Comparison of ENCODE assay signal across 8 cellular contexts in genomic region chr2:197498937-197499593, GRCh38. TPM values are rescaled to one million over a fixed set of nuclear protein-coding genes. Genes with fewer than 3 reads are reported as not detected.
DNase-seq lines count a peak whose midpoint lies in the region; ATAC-seq, FAIRE-seq and TF ChIP-seq lines count a peak whose summit lies in the region.

No MANE protein-coding gene starts in this region.

- no peak; the same call in none of the 2 replicates for TF ChIP-seq RAD21 in HepG2 (CRISPR knock-in tag; IDR thresholded peaks at IDR 0.05)

- H3K9me3 ChIP-seq in HAP-1: no peaks in the 10 kb centered on the region
- H3K9me3 ChIP-seq in HepG2 (ENCODE audit: low read length): no peaks in the 10 kb centered on the region

- peak; percentile 57 for ATAC-seq in HepG2

- H3K4me1 ChIP-seq in HAP-1: peaks cover 26% of the 10 kb centered on the region
- peaks cover 67% of the 10 kb centered on the region for H3K4me1 ChIP-seq in HepG2 (ENCODE audit: insufficient read depth, low read length)

- peak overlapping the region; percentile 83 for H3K4me3 Mint-ChIP-seq in dendritic cell treated with granulocyte-macrophage colony-stimulating factor and Interleukin-4, amounts not matched to agents 40 ng/mL and 50 ng/mL, for 4 days

- FAIRE-seq in HepG2 (lab: Jason Lieb, UNC): no peak

- TF ChIP-seq CTCF in GM10248 (IDR thresholded peaks at IDR 0.05; ENCODE audit: control extremely low read depth, extremely low read depth, low read depth, missing control alignments): no peak
- TF ChIP-seq CTCF in HepG2 (CRISPR knock-in tag; IDR thresholded peaks at IDR 0.05): no peak; the same call in 1 of the 2 replicates

- no peaks in the 10 kb centered on the region for H3K9me3 Mint-ChIP-seq in dendritic cell treated with granulocyte-macrophage colony-stimulating factor and Interleukin-4, amounts not matched to agents 40 ng/mL and 50 ng/mL, for 4 days

- H3K4me1 Mint-ChIP-seq in dendritic cell treated with granulocyte-macrophage colony-stimulating factor and Interleukin-4, amounts not matched to agents 40 ng/mL and 50 ng/mL, for 4 days (ENCODE audit: low read depth): peaks cover 36% of the 10 kb centered on the region

- TF ChIP-seq EP300 in HepG2 (IDR thresholded peaks at IDR 0.05; ENCODE audit: low read depth in 2 of 2, low read length in 2 of 2): no peak
- no peak for TF ChIP-seq EP300 in HepG2 (CRISPR knock-in tag; IDR thresholded peaks at IDR 0.05; ENCODE audit: borderline replicate concordance)

- H4K20me1 ChIP-seq in HepG2 (ENCODE audit: insufficient read depth, low read length): peaks cover 67% of the 10 kb centered on the region

- peaks cover 88% of the 10 kb centered on the region for H3K36me3 ChIP-seq in HAP-1 (replicated peaks)
- H3K36me3 ChIP-seq in HepG2 (replicated peaks in 1 of 2; ENCODE audit: control insufficient read depth in 1 of 2, insufficient read depth in 2 of 2, low read length in 2 of 2): peaks cover 16 to 60% of the 10 kb centered on the region in 2 experiments

- peak overlapping the region; percentile 96 for H3K27ac ChIP-seq in HepG2 (ENCODE audit: extremely low read length, insufficient read depth, low read length)

- H3K4me3 ChIP-seq in HAP-1: peak overlapping the region; percentile 85
- H3K4me3 ChIP-seq in HepG2 (replicated peaks in 1 of 3; ENCODE audit: insufficient read depth in 1 of 3, low read depth in 2 of 3, low read length in 3 of 3): peak overlapping the region; percentile 68 to 96 (median 95)

- peak overlapping the region; percentile 94 for H3K27ac Mint-ChIP-seq in dendritic cell treated with granulocyte-macrophage colony-stimulating factor and Interleukin-4, amounts not matched to agents 40 ng/mL and 50 ng/mL, for 4 days

- peak; percentile 22 to 76; a peak in 2 of 4 replicates for TF ChIP-seq POLR2A in HepG2 (IDR thresholded peaks at IDR 0.05; ENCODE audit: insufficient read depth in 1 of 2, low read depth in 2 of 2, low read length in 2 of 2)

- H3K79me2 ChIP-seq in HepG2 (ENCODE audit: insufficient read depth, low read length): peaks cover 94% of the 10 kb centered on the region

- peak overlapping the region; percentile 99 for H3K9ac ChIP-seq in HepG2 (ENCODE audit: insufficient read depth, low read depth, low read length)

- DNase-seq in GM10248 (ENCODE audit: extremely low spot score): peak; percentile 63
- peak in 1 of 2 experiments; percentile 61 for DNase-seq in HAP-1 (ENCODE audit: low spot score in 2 of 2)
- DNase-seq in NAMALWA (ENCODE audit: low spot score): peak; percentile 64
- peak; percentile 34 for DNase-seq in activated CD4-positive, alpha-beta T cell treated with anti-CD3 and anti-CD28 coated beads, Interleukin-2, amount 50 U/mL, for 1 hour
- DNase-seq in HepG2 (ENCODE audit: low spot score): peak; percentile 57
- DNase-seq in stimulated activated CD4-positive, alpha-beta T cell treated with anti-CD3 and anti-CD28 coated beads, Interleukin-4, amount 100 ng/mL, for 1 hour: peak; percentile 52
- no peak for DNase-seq in OCI-M2 (lab: John Stamatoyannopoulos, UW; ENCODE audit: unreplicated experiment)

- H3K4me2 ChIP-seq in HepG2 (ENCODE audit: low read depth, low read length): peak overlapping the region; percentile 92

- CTCF ChIA-PET in GM10248 (lab: Yijun Ruan, JAX) (interaction anchor here (1.0 to 1.3 kb wide), 4 partner anchors 17 to 77 kb away, joined by 3 to 4 read pairs (median 4); no protein-coding TSS in a partner anchor), HepG2 (lab: Yijun Ruan, JAX; ENCODE audit: low intra/inter-chr PET ratio, low total read pairs) (no interaction called here)

- POLR2A ChIA-PET in GM10248 (lab: Yijun Ruan, JAX) (interaction anchor here (1.0 to 2.1 kb wide), 6 partner anchors 8 to 206 kb away, joined by 3 to 22 read pairs (median 12); partner anchors contain the start of genes COQ10B, MARS2 and MOB4), HepG2 (lab: Yijun Ruan, JAX) (interaction anchor here (0.9 to 5.8 kb wide), 20 partner anchors 10 to 207 kb away, joined by 3 to 264 read pairs (median 12); partner anchors contain the start of genes COQ10B, MARS2, MOB4 and SF3B1)

- H3K36me3 Mint-ChIP-seq in dendritic cell treated with granulocyte-macrophage colony-stimulating factor and Interleukin-4, amounts not matched to agents 40 ng/mL and 50 ng/mL, for 4 days (ENCODE audit: low read depth): peaks cover 84% of the 10 kb centered on the region

- no peaks in the 10 kb centered on the region for H3K27me3 ChIP-seq in HAP-1 (ENCODE audit: low read depth)
- no peaks in the 10 kb centered on the region; a peak in 1 of 5 replicates for H3K27me3 ChIP-seq in HepG2 (ENCODE audit: control insufficient read depth in 1 of 2, insufficient read depth in 2 of 2, low read length in 2 of 2)

- in situ Hi-C loops in HAP-1 (cut with MboI; ENCODE audit: low sequenced_read_pairs): no loop called here
- in situ Hi-C loops in HepG2 (cut with HindIII; ENCODE audit: extremely low pct_ligation_motif_present, low pct_unique_long_range_greater_than_20kb): no loop called here

- WGBS in HepG2 (ENCODE audit: low lambda C conversion rate): 1% methylated on average over 30 of the region's 46 CpGs

- intact Hi-C loops in dendritic cell treated with granulocyte-macrophage colony-stimulating factor and Interleukin-4, amounts not matched to agents 40 ng/mL and 50 ng/mL, for 4 days (cut with micrococcal nuclease): loop anchor here (5.0 kb wide), 2 partner anchors 87 to 278 kb away; no protein-coding TSS in a partner anchor
- intact Hi-C loops in HepG2 (cut with micrococcal nuclease; ENCODE audit: unreplicated experiment): loop anchor here (1.0 kb wide), 2 partner anchors 46 to 64 kb away; partner anchors contain the start of genes COQ10B and SF3B1

- no peaks in the 10 kb centered on the region for H3K27me3 Mint-ChIP-seq in dendritic cell treated with granulocyte-macrophage colony-stimulating factor and Interleukin-4, amounts not matched to agents 40 ng/mL and 50 ng/mL, for 4 days

- BruUV-seq in HepG2 (replicated peaks; lab: Mats Ljungman, UMichigan): no TSS peak

- H2AFZ ChIP-seq in HepG2 (ENCODE audit: low read length): no peak overlapping the region

RNA-seq across cellular contexts. Expression of gene HSPD1, which starts 0.6 kb away (rescaled TPM):
- total RNA-seq in HepG2 (2016; rRNA removed; fragmentation: Illumina TruSeq; extraction: Trizol): 2,610 and 3,898 TPM in 2 replicates
- 294 and 363 TPM in 2 replicates for total RNA-seq in HepG2 (2016; cell fraction: cytosol; rRNA removed; fragmentation: Illumina TruSeq; extraction: Trizol; ENCODE audit: low read depth)
- 2,668 and 3,847 TPM in 2 replicates for total RNA-seq in HepG2 (2016; cell fraction: insoluble cytoplasmic fraction; rRNA removed; fragmentation: Illumina TruSeq; extraction: Trizol)
- 777 and 956 TPM in 2 replicates for total RNA-seq in HepG2 (2016; cell fraction: membrane; rRNA removed; fragmentation: Illumina TruSeq; extraction: Trizol)
- total RNA-seq in HepG2 (2016; cell fraction: nucleus; rRNA removed; fragmentation: Illumina TruSeq; extraction: Trizol): 1,442 and 1,577 TPM in 2 replicates
- polyA plus RNA-seq in HepG2 (2011; rRNA removed): 541 and 685 TPM in 2 replicates
- 337 and 401 TPM in 2 replicates for polyA plus RNA-seq in HepG2 (2011; cell fraction: cytosol; rRNA removed)
- polyA plus RNA-seq in HepG2 (2011; cell fraction: nucleus; rRNA removed): 282 and 392 TPM in 2 replicates
- polyA plus RNA-seq in HepG2 (2012): 1,241 and 1,531 TPM in 2 replicates
- polyA plus RNA-seq in HepG2 (2016; cell fraction: cytosol; fragmentation: Illumina TruSeq; extraction: Trizol; ENCODE audit: low read depth): 214 and 254 TPM in 2 replicates
- 3,105 and 3,208 TPM in 2 replicates for polyA plus RNA-seq in HepG2 (2016; cell fraction: insoluble cytoplasmic fraction; fragmentation: Illumina TruSeq; extraction: Trizol; ENCODE audit: low read depth)
- 499 and 587 TPM in 2 replicates for polyA plus RNA-seq in HepG2 (2016; cell fraction: membrane; fragmentation: Illumina TruSeq; extraction: Trizol; ENCODE audit: low read depth)
- 1,541 and 1,640 TPM in 2 replicates for polyA plus RNA-seq in HepG2 (2016; cell fraction: nucleus; fragmentation: Illumina TruSeq; extraction: Trizol; ENCODE audit: insufficient read depth, low read depth)
- polyA minus RNA-seq in HepG2 (2011; rRNA and poly(A)+ RNA removed; ENCODE audit: low replicate concordance): 396 and 646 TPM in 2 replicates
- 759 and 815 TPM in 2 replicates for polyA minus RNA-seq in HepG2 (2011; cell fraction: cytosol; rRNA and poly(A)+ RNA removed)
- polyA minus RNA-seq in HepG2 (2011; cell fraction: nucleus; rRNA and poly(A)+ RNA removed): 956 and 1,197 TPM in 2 replicates

RNA-seq across cellular contexts. Expression of gene HSPE1, which starts 1.1 kb away (rescaled TPM):
- 823 and 1,040 TPM in 2 replicates for total RNA-seq in HepG2 (2016; rRNA removed; fragmentation: Illumina TruSeq; extraction: Trizol)
- 289 and 312 TPM in 2 replicates for total RNA-seq in HepG2 (2016; cell fraction: cytosol; rRNA removed; fragmentation: Illumina TruSeq; extraction: Trizol; ENCODE audit: low read depth)
- total RNA-seq in HepG2 (2016; cell fraction: insoluble cytoplasmic fraction; rRNA removed; fragmentation: Illumina TruSeq; extraction: Trizol): 818 and 1,177 TPM in 2 replicates
- 277 and 288 TPM in 2 replicates for total RNA-seq in HepG2 (2016; cell fraction: membrane; rRNA removed; fragmentation: Illumina TruSeq; extraction: Trizol)
- 323 and 352 TPM in 2 replicates for total RNA-seq in HepG2 (2016; cell fraction: nucleus; rRNA removed; fragmentation: Illumina TruSeq; extraction: Trizol)
- 200 and 244 TPM in 2 replicates for polyA plus RNA-seq in HepG2 (2011; rRNA removed)
- polyA plus RNA-seq in HepG2 (2011; cell fraction: cytosol; rRNA removed): 131 and 201 TPM in 2 replicates
- polyA plus RNA-seq in HepG2 (2011; cell fraction: nucleus; rRNA removed): 67.1 and 99.6 TPM in 2 replicates
- polyA plus RNA-seq in HepG2 (2012): 555 and 769 TPM in 2 replicates
- polyA plus RNA-seq in HepG2 (2016; cell fraction: cytosol; fragmentation: Illumina TruSeq; extraction: Trizol; ENCODE audit: low read depth): 404 and 477 TPM in 2 replicates
- 1,596 and 2,077 TPM in 2 replicates for polyA plus RNA-seq in HepG2 (2016; cell fraction: insoluble cytoplasmic fraction; fragmentation: Illumina TruSeq; extraction: Trizol; ENCODE audit: low read depth)
- 353 and 396 TPM in 2 replicates for polyA plus RNA-seq in HepG2 (2016; cell fraction: membrane; fragmentation: Illumina TruSeq; extraction: Trizol; ENCODE audit: low read depth)
- polyA plus RNA-seq in HepG2 (2016; cell fraction: nucleus; fragmentation: Illumina TruSeq; extraction: Trizol; ENCODE audit: insufficient read depth, low read depth): 750 and 786 TPM in 2 replicates
- polyA minus RNA-seq in HepG2 (2011; rRNA and poly(A)+ RNA removed; ENCODE audit: low replicate concordance): 16.5 and 17.8 TPM in 2 replicates
- 49.8 and 52.9 TPM in 2 replicates for polyA minus RNA-seq in HepG2 (2011; cell fraction: cytosol; rRNA and poly(A)+ RNA removed)
- polyA minus RNA-seq in HepG2 (2011; cell fraction: nucleus; rRNA and poly(A)+ RNA removed): 107 and 118 TPM in 2 replicates

RNA-seq across cellular contexts. Expression of gene MOB4, which starts 16.8 kb away (rescaled TPM):
- 38.6 and 68.3 TPM in 2 replicates for total RNA-seq in HepG2 (2016; rRNA removed; fragmentation: Illumina TruSeq; extraction: Trizol)
- 9.3 and 12.1 TPM in 2 replicates for total RNA-seq in HepG2 (2016; cell fraction: cytosol; rRNA removed; fragmentation: Illumina TruSeq; extraction: Trizol; ENCODE audit: low read depth)
- total RNA-seq in HepG2 (2016; cell fraction: insoluble cytoplasmic fraction; rRNA removed; fragmentation: Illumina TruSeq; extraction: Trizol): 40.9 and 72.6 TPM in 2 replicates
- total RNA-seq in HepG2 (2016; cell fraction: membrane; rRNA removed; fragmentation: Illumina TruSeq; extraction: Trizol): 18.9 and 19.0 TPM in 2 replicates
- total RNA-seq in HepG2 (2016; cell fraction: nucleus; rRNA removed; fragmentation: Illumina TruSeq; extraction: Trizol): 24.2 and 27.0 TPM in 2 replicates
- polyA plus RNA-seq in HepG2 (2011; rRNA removed): 21.6 and 35.7 TPM in 2 replicates
- polyA plus RNA-seq in HepG2 (2011; cell fraction: cytosol; rRNA removed): 14.7 and 22.7 TPM in 2 replicates
- 5.7 and 6.8 TPM in 2 replicates for polyA plus RNA-seq in HepG2 (2011; cell fraction: nucleus; rRNA removed)
- polyA plus RNA-seq in HepG2 (2012): 35.0 and 42.6 TPM in 2 replicates
- polyA plus RNA-seq in HepG2 (2016; cell fraction: cytosol; fragmentation: Illumina TruSeq; extraction: Trizol; ENCODE audit: low read depth): 4.4 and 4.5 TPM in 2 replicates
- polyA plus RNA-seq in HepG2 (2016; cell fraction: insoluble cytoplasmic fraction; fragmentation: Illumina TruSeq; extraction: Trizol; ENCODE audit: low read depth): 81.1 and 90.4 TPM in 2 replicates
- polyA plus RNA-seq in HepG2 (2016; cell fraction: membrane; fragmentation: Illumina TruSeq; extraction: Trizol; ENCODE audit: low read depth): 10.8 and 11.2 TPM in 2 replicates
- polyA plus RNA-seq in HepG2 (2016; cell fraction: nucleus; fragmentation: Illumina TruSeq; extraction: Trizol; ENCODE audit: insufficient read depth, low read depth): 35.1 and 36.4 TPM in 2 replicates
- 4.3 and 6.0 TPM in 2 replicates for polyA minus RNA-seq in HepG2 (2011; rRNA and poly(A)+ RNA removed; ENCODE audit: low replicate concordance)
- 19.6 and 25.8 TPM in 2 replicates for polyA minus RNA-seq in HepG2 (2011; cell fraction: cytosol; rRNA and poly(A)+ RNA removed)
- polyA minus RNA-seq in HepG2 (2011; cell fraction: nucleus; rRNA and poly(A)+ RNA removed): 30.6 and 35.3 TPM in 2 replicates

RNA-seq across cellular contexts. Expression of gene COQ10B, which starts 45.7 kb away (rescaled TPM):
- total RNA-seq in HepG2 (2016; rRNA removed; fragmentation: Illumina TruSeq; extraction: Trizol): 34.9 and 41.8 TPM in 2 replicates
- 13.9 and 15.1 TPM in 2 replicates for total RNA-seq in HepG2 (2016; cell fraction: cytosol; rRNA removed; fragmentation: Illumina TruSeq; extraction: Trizol; ENCODE audit: low read depth)
- total RNA-seq in HepG2 (2016; cell fraction: insoluble cytoplasmic fraction; rRNA removed; fragmentation: Illumina TruSeq; extraction: Trizol): 36.3 and 46.6 TPM in 2 replicates
- 27.0 and 28.4 TPM in 2 replicates for total RNA-seq in HepG2 (2016; cell fraction: membrane; rRNA removed; fragmentation: Illumina TruSeq; extraction: Trizol)
- 17.9 and 20.6 TPM in 2 replicates for total RNA-seq in HepG2 (2016; cell fraction: nucleus; rRNA removed; fragmentation: Illumina TruSeq; extraction: Trizol)
- 4.2 and 4.6 TPM in 2 replicates for polyA plus RNA-seq in HepG2 (2011; rRNA removed)
- polyA plus RNA-seq in HepG2 (2011; cell fraction: cytosol; rRNA removed): 2.2 and 4.2 TPM in 2 replicates
- 2.8 and 3.0 TPM in 2 replicates for polyA plus RNA-seq in HepG2 (2011; cell fraction: nucleus; rRNA removed)
- polyA plus RNA-seq in HepG2 (2012): 15.3 and 22.1 TPM in 2 replicates
- polyA plus RNA-seq in HepG2 (2016; cell fraction: cytosol; fragmentation: Illumina TruSeq; extraction: Trizol; ENCODE audit: low read depth): 3.0 and 3.1 TPM in 2 replicates
- polyA plus RNA-seq in HepG2 (2016; cell fraction: insoluble cytoplasmic fraction; fragmentation: Illumina TruSeq; extraction: Trizol; ENCODE audit: low read depth): 36.5 and 43.5 TPM in 2 replicates
- 6.5 and 8.6 TPM in 2 replicates for polyA plus RNA-seq in HepG2 (2016; cell fraction: membrane; fragmentation: Illumina TruSeq; extraction: Trizol; ENCODE audit: low read depth)
- 16.1 and 16.4 TPM in 2 replicates for polyA plus RNA-seq in HepG2 (2016; cell fraction: nucleus; fragmentation: Illumina TruSeq; extraction: Trizol; ENCODE audit: insufficient read depth, low read depth)
- polyA minus RNA-seq in HepG2 (2011; rRNA and poly(A)+ RNA removed; ENCODE audit: low replicate concordance): 2.2 and 8.1 TPM in 2 replicates
- polyA minus RNA-seq in HepG2 (2011; cell fraction: cytosol; rRNA and poly(A)+ RNA removed): 6.9 and 8.3 TPM in 2 replicates
- polyA minus RNA-seq in HepG2 (2011; cell fraction: nucleus; rRNA and poly(A)+ RNA removed): 25.2 and 29.4 TPM in 2 replicates
